ENCODE assay signal across 13 cellular contexts in the genomic region with DNA sequence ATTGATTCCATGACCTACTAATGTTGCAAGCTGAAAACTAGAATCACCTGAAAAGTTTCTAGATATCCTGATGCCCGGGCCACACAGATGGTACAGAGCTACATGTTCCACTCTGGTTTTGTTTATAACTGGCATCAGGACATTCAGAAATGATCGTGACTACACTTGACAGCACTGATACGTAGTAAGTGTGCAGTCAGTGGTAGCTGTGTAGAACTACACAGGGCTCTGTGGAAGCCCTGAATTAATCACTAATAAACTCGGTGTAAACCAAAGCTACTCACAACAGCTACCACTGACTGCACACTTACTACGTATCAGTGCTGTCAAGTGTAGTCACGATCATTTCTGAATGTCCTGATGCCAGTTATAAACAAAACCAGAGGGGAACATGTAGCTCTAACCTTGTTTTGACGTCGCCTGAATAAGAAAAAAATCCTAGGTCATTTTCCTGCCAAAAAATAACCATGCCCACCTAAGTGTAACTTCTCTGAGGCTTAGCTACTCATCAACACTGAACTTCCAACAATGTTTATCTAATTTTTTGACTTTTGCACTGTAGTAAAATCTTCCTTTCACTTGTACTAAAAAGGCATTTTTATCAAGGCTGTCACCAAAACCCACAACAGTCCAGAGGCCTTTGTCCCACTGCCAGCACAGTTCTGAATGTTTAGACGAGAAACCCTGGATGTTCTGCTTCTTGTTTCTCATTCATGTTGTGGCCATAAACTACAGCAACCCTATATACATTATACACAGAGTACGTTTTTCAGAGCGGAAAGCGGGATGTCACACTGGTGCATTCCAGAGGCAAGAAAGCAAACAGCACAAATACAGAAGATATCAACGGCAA.
A peak's percentile ranks its signal among the peaks of the same experiment; 100 is the strongest.
DNase-seq lines count a peak whose midpoint lies in the region; ATAC-seq and TF ChIP-seq lines count a peak whose summit lies in the region.
"Had no signal": no experiment of that assay in that cellular context is flagged by ENCODE, and none has a peak within 500 bp of the region (broad histone marks: within the 10 kb centered on the region; RNA-seq: fewer than 3 reads in every experiment).

No MANE protein-coding gene starts in this region.

- H3K27ac ChIP-seq in mammary epithelial cell (ENCODE audit: insufficient read depth, low read depth, low read length) = no peak overlapping the region
- H3K27ac ChIP-seq: SK-N-MC had no signal

- H3K4me3 ChIP-seq in mammary epithelial cell (replicated peaks in 1 of 3; ENCODE audit: insufficient read depth in 1 of 3, low read depth in 2 of 3, low read length in 3 of 3) (no peak overlapping the region), skeletal muscle satellite cell (ENCODE audit: low read length) (peak overlapping the region; percentile 48)
- H3K4me3 ChIP-seq: dorsolateral prefrontal cortex, SK-N-MC had no signal

- peaks cover 28% of the 10 kb centered on the region for H3K4me1 ChIP-seq in mammary epithelial cell (ENCODE audit: insufficient read depth, low read length)
- peaks cover 47% of the 10 kb centered on the region for H3K4me1 ChIP-seq in skeletal muscle satellite cell (ENCODE audit: control insufficient read depth, insufficient read depth, low read length)

- H3K36me3 ChIP-seq in mammary epithelial cell (ENCODE audit: insufficient read depth, low read length) (no peaks in the 10 kb centered on the region), skeletal muscle satellite cell (ENCODE audit: insufficient read depth, low read length) (no peaks in the 10 kb centered on the region)

- H3K9me3 ChIP-seq in mammary epithelial cell (replicated peaks; ENCODE audit: insufficient read depth, low read length) (no peaks in the 10 kb centered on the region), skeletal muscle satellite cell (replicated peaks; ENCODE audit: low read length) (no peaks in the 10 kb centered on the region)

- no peak for ATAC-seq in HG02642 (IDR thresholded peaks at IDR 0.05; ENCODE audit: poor library complexity, unreplicated experiment)
- ATAC-seq in GM21825 (IDR thresholded peaks at IDR 0.05; ENCODE audit: unreplicated experiment) = no peak
- no peak for ATAC-seq in GM18909 (IDR thresholded peaks at IDR 0.05; ENCODE audit: poor library complexity, unreplicated experiment)
- ATAC-seq in esophagus mucosa = no peak

- in situ Hi-C loops in mammary epithelial cell (cut with MboI; ENCODE audit: low sequenced_read_pairs in 2 of 2) = no loop called here

- peak; percentile 50 for DNase-seq in GM04504 (ENCODE audit: low read depth)
- DNase-seq in mammary epithelial cell = no peak
- peak; percentile 58 for DNase-seq in kidney tubule cell (ENCODE audit: low spot score)
- DNase-seq: dorsolateral prefrontal cortex; GOT3; NCI-H2107; stimulated activated CD4-positive, alpha-beta T cell treated with anti-CD3 and anti-CD28 coated beads, Interleukin-4, amount 100 ng/mL, for 1 hour had no signal

- H3K4me2 ChIP-seq in mammary epithelial cell (ENCODE audit: insufficient read depth, low read depth, low read length) (peak overlapping the region; percentile 60), skeletal muscle satellite cell (ENCODE audit: low read length) (peak overlapping the region; percentile 79)

- H2AFZ ChIP-seq in mammary epithelial cell (ENCODE audit: low read depth, low read length) = peak overlapping the region; percentile 57

- H3K27me3 ChIP-seq in mammary epithelial cell (ENCODE audit: insufficient read depth, low read length) (no peaks in the 10 kb centered on the region), skeletal muscle satellite cell (ENCODE audit: control insufficient read depth, insufficient read depth, low read length) (no peaks in the 10 kb centered on the region)
- H3K27me3 ChIP-seq: dorsolateral prefrontal cortex had no signal

- no peaks in the 10 kb centered on the region for H4K20me1 ChIP-seq in mammary epithelial cell (ENCODE audit: insufficient read depth, low read length)

- no peak for TF ChIP-seq CTCF in mammary epithelial cell (conservative IDR thresholded peaks at IDR 0.05 in 1 of 2, IDR thresholded peaks at IDR 0.05 in 1 of 2; ENCODE audit: extremely low read depth in 1 of 2, insufficient read depth in 1 of 2, low read depth in 1 of 2, low read length in 2 of 2)

- no peak overlapping the region for H3K9ac ChIP-seq in mammary epithelial cell (ENCODE audit: insufficient read depth, low read length)
- peak overlapping the region; percentile 65 for H3K9ac ChIP-seq in skeletal muscle satellite cell (ENCODE audit: low read depth, low read length)

- 37% methylated on average over 12 of the region's 13 CpGs for WGBS in mammary epithelial cell (ENCODE audit: low coverage, missing lambda C conversion rate)

- dilution Hi-C loops in mammary epithelial cell (cut with HindIII; ENCODE audit: low sequenced_read_pairs) = no loop called here

- CTCF ChIA-PET in mammary epithelial cell (lab: Charles Lee; ENCODE audit: low non-redundant PET) = no interaction called here

- no TSS peak for BruUV-seq in mammary epithelial cell (replicated peaks; lab: Mats Ljungman, UMichigan)

- H3K79me2 ChIP-seq in mammary epithelial cell (ENCODE audit: insufficient read depth, low read length) = no peaks in the 10 kb centered on the region

- intact Hi-C loops in mammary epithelial cell (cut with micrococcal nuclease) = loop anchor here (10.0 kb wide), 1 partner anchor 122 kb away; no protein-coding TSS in a partner anchor
